Comparison of ENCODE assay signal across 9 cellular contexts in the genomic region with DNA sequence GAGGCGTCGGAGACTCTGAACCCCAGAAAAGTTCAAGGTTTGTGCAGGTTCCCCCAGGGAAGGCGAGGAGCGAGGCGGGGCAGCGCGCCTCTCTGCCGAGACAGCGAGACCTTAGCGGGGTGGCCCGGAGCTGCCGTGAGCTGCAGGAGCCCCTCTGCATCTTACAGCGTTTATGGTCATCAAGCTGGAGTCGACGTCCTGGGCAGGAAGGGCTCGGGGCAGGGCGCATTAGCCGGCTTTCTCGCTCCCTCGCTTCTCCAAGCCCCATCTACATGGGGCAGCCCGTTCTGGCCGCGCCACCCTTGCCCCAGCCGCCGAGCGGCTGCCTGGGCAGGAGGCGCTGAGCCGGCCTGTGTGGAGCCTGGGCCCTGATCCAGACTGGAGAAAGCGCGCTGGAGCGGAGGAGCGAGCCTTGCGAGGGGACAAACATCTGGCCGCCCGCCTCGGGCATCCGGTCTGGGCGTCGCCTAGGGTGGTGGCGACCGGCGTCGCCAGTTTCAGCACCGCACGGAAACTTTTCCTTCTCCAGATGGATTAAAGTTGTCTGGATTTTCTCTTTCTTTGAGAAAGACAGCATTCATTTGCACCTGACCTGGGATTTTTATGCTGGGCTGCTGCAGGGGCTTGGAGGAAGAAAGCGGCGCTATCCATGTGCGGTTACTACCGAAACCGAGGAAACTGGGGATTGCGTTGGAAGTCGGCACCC. TPM values are rescaled to one million over a fixed set of nuclear protein-coding genes. Genes with fewer than 3 reads are reported as not detected.
DNase-seq lines count a peak whose midpoint lies in the region; ATAC-seq and TF ChIP-seq lines count a peak whose summit lies in the region.
"Had no signal": no experiment of that assay in that cellular context is flagged by ENCODE, and none has a peak within 500 bp of the region (broad histone marks: within the 10 kb centered on the region; RNA-seq: fewer than 3 reads in every experiment).

No MANE protein-coding gene starts in this region.

- no peak overlapping the region for H3K27ac ChIP-seq in iPS DF 6.9 (ENCODE audit: low read length)
- H3K27ac ChIP-seq in spleen = no peak overlapping the region
- H3K27ac ChIP-seq: SJSA1 had no signal

- H3K27me3 ChIP-seq in iPS DF 6.9 (ENCODE audit: control insufficient read depth, insufficient read depth, low read length) = peaks cover 89% of the 10 kb centered on the region
- peaks cover 8 to 100% (median 79%) of the 10 kb centered on the region in 7 donors for H3K27me3 ChIP-seq in spleen (replicated peaks in 1 of 7)

- no CpG with 5 or more reads among the region's 52 CpGs for WGBS in iPS DF 6.9 (ENCODE audit: insufficient coverage, insufficient read length)
- WGBS in spleen, 5 donors = 0 to 3% (median 1%) methylated on average over 22 to 52 of the region's 52 CpGs

- H3K9me3 ChIP-seq in iPS DF 6.9 (ENCODE audit: control insufficient read depth, insufficient read depth, low read length) (no peaks in the 10 kb centered on the region), spleen (no peaks in the 10 kb centered on the region)
- H3K9me3 ChIP-seq: SJSA1 had no signal

- H3K36me3 ChIP-seq in iPS DF 6.9 (ENCODE audit: control insufficient read depth, insufficient read depth, low read length) (no peaks in the 10 kb centered on the region), spleen (no peaks in the 10 kb centered on the region)
- H3K36me3 ChIP-seq: SJSA1 had no signal

- ATAC-seq in HG02938 (IDR thresholded peaks at IDR 0.05; ENCODE audit: unreplicated experiment) (no peak), HG03439 (IDR thresholded peaks at IDR 0.05; ENCODE audit: unreplicated experiment) (no peak)

- no peak for TF ChIP-seq CTCF in spleen (IDR thresholded peaks at IDR 0.05 in 8 of 11, conservative IDR thresholded peaks at IDR 0.05 in 3 of 11)

- DNase-seq in NCI-H345 (lab: John Stamatoyannopoulos, UW) (peak; percentile 40), NCI-H345 treated with DMSO at 0.1 percent for 48 hours (lab: John Stamatoyannopoulos, UW; ENCODE audit: unreplicated experiment) (no peak), iPS DF 6.9 (ENCODE audit: low read depth, low spot score) (no peak), spleen (no peak), SHP77 (lab: John Stamatoyannopoulos, UW) (no peak)
- peak; percentile 29 to 34 for DNase-seq in activated T-cell treated with anti-CD3 and anti-CD28 coated beads, Interleukin-2, amount 50 U/mL, for 48 hours

- no peak for TF ChIP-seq POLR2A in spleen (IDR thresholded peaks at IDR 0.05)

- H3K4me1 ChIP-seq in iPS DF 6.9 (ENCODE audit: control insufficient read depth, insufficient read depth, low read length) = peaks cover 19% of the 10 kb centered on the region
- H3K4me1 ChIP-seq in spleen = peaks cover 27 to 46% (median 39%) of the 10 kb centered on the region in 6 donors

- intact Hi-C loops in spleen (cut with DNase I; ENCODE audit: low total_unique reads) = no loop called here

- H3K4me3 ChIP-seq in iPS DF 6.9 (ENCODE audit: low read length) (peak overlapping the region; percentile 35; the same call in 1 of the 2 replicates), spleen (peak overlapping the region; percentile 35 to 69 (median 48))
- H3K4me3 ChIP-seq: SJSA1 had no signal

RNA-seq across cellular contexts. Expression of a gene that starts 0.8 kb away (rescaled TPM):
- total RNA-seq in spleen = under 1 TPM; 0.09 to 0.79 (median 0.28) TPM
- polyA plus RNA-seq in spleen = under 1 TPM; 0.09 to 0.22 (median 0.17) TPM

Comparison
In these comparisons a context has a peak if more than half of its experiments do, and no peak if none do; other contexts are left out.
1. DNase-seq: peak in NCI-H345 (single experiment) and activated T-cell treated with anti-CD3 and anti-CD28 coated beads, Interleukin-2, amount 50 U/mL, for 48 hours (2 of 2); none in NCI-H345 treated with DMSO at 0.1 percent for 48 hours (single experiment), iPS DF 6.9 (single experiment), spleen (single experiment) and SHP77 (0 of 2).